Comparison of ENCODE assay signal across 1 cellular context in the genomic region with DNA sequence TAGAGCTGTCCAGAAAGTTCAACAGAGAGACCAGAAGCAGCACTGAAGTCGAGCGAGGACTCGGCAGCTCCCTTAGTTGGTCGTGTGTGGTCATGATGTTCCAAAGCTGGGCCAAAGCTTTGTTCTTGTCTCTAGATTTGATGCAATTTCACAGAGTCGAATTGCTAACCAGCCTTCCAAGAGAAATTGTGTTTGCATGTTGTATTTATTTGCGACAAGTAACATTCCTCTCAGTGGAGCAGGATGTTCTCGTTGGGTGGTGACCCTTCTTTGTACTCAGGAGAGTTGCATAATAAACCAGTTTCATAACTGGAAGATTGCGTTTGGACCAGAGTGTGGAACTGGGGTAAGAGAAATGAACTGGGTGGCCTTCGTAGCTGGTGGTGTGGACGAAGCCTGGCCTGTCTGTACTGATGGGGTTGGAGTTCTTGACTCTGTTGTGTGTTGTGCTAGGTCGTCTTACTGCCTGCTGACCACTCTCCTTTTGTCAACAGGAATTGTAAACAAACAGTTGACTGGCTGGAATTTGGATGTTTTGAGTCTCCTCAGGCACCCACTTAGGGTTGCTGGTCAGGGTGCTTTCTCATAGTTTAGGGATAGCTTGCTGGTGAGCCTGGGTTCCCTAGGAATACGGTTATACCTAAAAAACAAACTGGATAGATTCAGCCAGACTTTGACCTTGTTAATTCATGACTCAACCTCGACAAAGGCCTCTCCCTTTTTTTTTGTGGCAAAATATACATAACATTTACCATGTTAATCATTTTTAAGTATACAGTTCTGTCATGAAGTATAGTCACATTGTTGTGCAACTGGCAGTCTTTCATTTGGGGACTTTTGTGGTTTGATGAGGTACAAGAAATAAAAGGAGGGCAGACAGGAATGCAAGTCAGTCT.
TF ChIP-seq lines count a peak whose summit lies in the region.

No MANE protein-coding gene starts in this region.

TF ChIP-seq in HepG2, 621 proteins besides CTCF, POLR2A, EP300 and RAD21 (continued from another document and continues in another):
- TF ChIP-seq, protein P1, sequence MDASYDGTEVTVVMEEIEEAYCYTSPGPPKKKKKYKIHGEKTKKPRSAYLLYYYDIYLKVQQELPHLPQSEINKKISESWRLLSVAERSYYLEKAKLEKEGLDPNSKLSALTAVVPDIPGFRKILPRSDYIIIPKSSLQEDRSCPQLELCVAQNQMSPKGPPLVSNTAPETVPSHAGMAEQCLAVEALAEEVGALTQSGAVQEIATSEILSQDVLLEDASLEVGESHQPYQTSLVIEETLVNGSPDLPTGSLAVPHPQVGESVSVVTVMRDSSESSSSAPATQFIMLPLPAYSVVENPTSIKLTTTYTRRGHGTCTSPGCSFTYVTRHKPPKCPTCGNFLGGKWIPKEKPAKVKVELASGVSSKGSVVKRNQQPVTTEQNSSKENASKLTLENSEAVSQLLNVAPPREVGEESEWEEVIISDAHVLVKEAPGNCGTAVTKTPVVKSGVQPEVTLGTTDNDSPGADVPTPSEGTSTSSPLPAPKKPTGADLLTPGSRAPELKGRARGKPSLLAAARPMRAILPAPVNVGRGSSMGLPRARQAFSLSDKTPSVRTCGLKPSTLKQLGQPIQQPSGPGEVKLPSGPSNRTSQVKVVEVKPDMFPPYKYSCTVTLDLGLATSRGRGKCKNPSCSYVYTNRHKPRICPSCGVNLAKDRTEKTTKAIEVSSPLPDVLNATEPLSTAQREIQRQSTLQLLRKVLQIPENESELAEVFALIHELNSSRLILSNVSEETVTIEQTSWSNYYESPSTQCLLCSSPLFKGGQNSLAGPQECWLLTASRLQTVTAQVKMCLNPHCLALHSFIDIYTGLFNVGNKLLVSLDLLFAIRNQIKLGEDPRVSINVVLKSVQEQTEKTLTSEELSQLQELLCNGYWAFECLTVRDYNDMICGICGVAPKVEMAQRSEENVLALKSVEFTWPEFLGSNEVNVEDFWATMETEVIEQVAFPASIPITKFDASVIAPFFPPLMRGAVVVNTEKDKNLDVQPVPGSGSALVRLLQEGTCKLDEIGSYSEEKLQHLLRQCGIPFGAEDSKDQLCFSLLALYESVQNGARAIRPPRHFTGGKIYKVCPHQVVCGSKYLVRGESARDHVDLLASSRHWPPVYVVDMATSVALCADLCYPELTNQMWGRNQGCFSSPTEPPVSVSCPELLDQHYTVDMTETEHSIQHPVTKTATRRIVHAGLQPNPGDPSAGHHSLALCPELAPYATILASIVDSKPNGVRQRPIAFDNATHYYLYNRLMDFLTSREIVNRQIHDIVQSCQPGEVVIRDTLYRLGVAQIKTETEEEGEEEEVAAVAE (CRISPR knock-in tag; IDR thresholded peaks at IDR 0.05; ENCODE audit: borderline replicate concordance) = peak; percentile 24; the same call in 1 of the 2 replicates
- TF ChIP-seq NBN (conservative IDR thresholded peaks at IDR 0.05) (no peak), RARA (CRISPR knock-in tag; IDR thresholded peaks at IDR 0.05) (peak; percentile 95), ZNF709 (CRISPR knock-in tag; IDR thresholded peaks at IDR 0.05) (peak; percentile 70; the same call in 1 of the 2 replicates), ZNF772 (CRISPR knock-in tag; IDR thresholded peaks at IDR 0.05) (peak; percentile 79; the same call in 1 of the 2 replicates), ZMYM4 (CRISPR knock-in tag; IDR thresholded peaks at IDR 0.05) (peak; percentile 41; the same call in 1 of the 2 replicates), ZNF326 (CRISPR knock-in tag; IDR thresholded peaks at IDR 0.05; ENCODE audit: borderline replicate concordance) (no peak), SMC3 (IDR thresholded peaks at IDR 0.05; ENCODE audit: low read length) (no peak), TRIM24 (CRISPR knock-in tag; IDR thresholded peaks at IDR 0.05) (peak; percentile 92), ZNF558 (CRISPR knock-in tag; IDR thresholded peaks at IDR 0.05; ENCODE audit: borderline replicate concordance) (no peak), HMG20A (CRISPR knock-in tag; IDR thresholded peaks at IDR 0.05; ENCODE audit: borderline replicate concordance) (peak; percentile 69), ZNF598 (CRISPR knock-in tag; IDR thresholded peaks at IDR 0.05; ENCODE audit: borderline replicate concordance) (peak; percentile 88), ATAD3A (CRISPR knock-in tag; IDR thresholded peaks at IDR 0.05) (no peak), HDAC1 (CRISPR knock-in tag; IDR thresholded peaks at IDR 0.05) (peak; percentile 53; the same call in 1 of the 2 replicates), ZSCAN29 (CRISPR knock-in tag; conservative IDR thresholded peaks at IDR 0.05) (peak; percentile 62; the same call in 1 of the 2 replicates), ZNF280D (CRISPR knock-in tag; IDR thresholded peaks at IDR 0.05) (peak; percentile 60; the same call in 1 of the 2 replicates), ZNF205 (CRISPR knock-in tag; IDR thresholded peaks at IDR 0.05) (0 out of 2 replicates have a peak, but pooled peaks have one; percentile 32), ZBTB1 (CRISPR knock-in tag; IDR thresholded peaks at IDR 0.05; ENCODE audit: borderline replicate concordance) (no peak), ZNF12 (CRISPR knock-in tag; IDR thresholded peaks at IDR 0.05) (no peak; the same call in 1 of the 2 replicates), ZNF550 (CRISPR knock-in tag; IDR thresholded peaks at IDR 0.05; ENCODE audit: borderline replicate concordance) (no peak), FOXC1 (CRISPR knock-in tag; IDR thresholded peaks at IDR 0.05; ENCODE audit: borderline replicate concordance) (peak; percentile 84), GPN1 (CRISPR knock-in tag; IDR thresholded peaks at IDR 0.05; ENCODE audit: borderline replicate concordance) (no peak)
- TF ChIP-seq, protein P2, sequence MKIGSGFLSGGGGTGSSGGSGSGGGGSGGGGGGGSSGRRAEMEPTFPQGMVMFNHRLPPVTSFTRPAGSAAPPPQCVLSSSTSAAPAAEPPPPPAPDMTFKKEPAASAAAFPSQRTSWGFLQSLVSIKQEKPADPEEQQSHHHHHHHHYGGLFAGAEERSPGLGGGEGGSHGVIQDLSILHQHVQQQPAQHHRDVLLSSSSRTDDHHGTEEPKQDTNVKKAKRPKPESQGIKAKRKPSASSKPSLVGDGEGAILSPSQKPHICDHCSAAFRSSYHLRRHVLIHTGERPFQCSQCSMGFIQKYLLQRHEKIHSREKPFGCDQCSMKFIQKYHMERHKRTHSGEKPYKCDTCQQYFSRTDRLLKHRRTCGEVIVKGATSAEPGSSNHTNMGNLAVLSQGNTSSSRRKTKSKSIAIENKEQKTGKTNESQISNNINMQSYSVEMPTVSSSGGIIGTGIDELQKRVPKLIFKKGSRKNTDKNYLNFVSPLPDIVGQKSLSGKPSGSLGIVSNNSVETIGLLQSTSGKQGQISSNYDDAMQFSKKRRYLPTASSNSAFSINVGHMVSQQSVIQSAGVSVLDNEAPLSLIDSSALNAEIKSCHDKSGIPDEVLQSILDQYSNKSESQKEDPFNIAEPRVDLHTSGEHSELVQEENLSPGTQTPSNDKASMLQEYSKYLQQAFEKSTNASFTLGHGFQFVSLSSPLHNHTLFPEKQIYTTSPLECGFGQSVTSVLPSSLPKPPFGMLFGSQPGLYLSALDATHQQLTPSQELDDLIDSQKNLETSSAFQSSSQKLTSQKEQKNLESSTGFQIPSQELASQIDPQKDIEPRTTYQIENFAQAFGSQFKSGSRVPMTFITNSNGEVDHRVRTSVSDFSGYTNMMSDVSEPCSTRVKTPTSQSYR (CRISPR knock-in tag; IDR thresholded peaks at IDR 0.05; ENCODE audit: borderline replicate concordance) = 0 out of 2 replicates have a peak, but pooled peaks have one; percentile 32
- TF ChIP-seq, protein P3, sequence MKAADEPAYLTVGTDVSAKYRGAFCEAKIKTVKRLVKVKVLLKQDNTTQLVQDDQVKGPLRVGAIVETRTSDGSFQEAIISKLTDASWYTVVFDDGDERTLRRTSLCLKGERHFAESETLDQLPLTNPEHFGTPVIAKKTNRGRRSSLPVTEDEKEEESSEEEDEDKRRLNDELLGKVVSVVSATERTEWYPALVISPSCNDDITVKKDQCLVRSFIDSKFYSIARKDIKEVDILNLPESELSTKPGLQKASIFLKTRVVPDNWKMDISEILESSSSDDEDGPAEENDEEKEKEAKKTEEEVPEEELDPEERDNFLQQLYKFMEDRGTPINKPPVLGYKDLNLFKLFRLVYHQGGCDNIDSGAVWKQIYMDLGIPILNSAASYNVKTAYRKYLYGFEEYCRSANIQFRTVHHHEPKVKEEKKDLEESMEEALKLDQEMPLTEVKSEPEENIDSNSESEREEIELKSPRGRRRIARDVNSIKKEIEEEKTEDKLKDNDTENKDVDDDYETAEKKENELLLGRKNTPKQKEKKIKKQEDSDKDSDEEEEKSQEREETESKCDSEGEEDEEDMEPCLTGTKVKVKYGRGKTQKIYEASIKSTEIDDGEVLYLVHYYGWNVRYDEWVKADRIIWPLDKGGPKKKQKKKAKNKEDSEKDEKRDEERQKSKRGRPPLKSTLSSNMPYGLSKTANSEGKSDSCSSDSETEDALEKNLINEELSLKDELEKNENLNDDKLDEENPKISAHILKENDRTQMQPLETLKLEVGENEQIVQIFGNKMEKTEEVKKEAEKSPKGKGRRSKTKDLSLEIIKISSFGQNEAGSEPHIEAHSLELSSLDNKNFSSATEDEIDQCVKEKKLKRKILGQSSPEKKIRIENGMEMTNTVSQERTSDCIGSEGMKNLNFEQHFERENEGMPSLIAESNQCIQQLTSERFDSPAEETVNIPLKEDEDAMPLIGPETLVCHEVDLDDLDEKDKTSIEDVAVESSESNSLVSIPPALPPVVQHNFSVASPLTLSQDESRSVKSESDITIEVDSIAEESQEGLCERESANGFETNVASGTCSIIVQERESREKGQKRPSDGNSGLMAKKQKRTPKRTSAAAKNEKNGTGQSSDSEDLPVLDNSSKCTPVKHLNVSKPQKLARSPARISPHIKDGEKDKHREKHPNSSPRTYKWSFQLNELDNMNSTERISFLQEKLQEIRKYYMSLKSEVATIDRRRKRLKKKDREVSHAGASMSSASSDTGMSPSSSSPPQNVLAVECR (CRISPR knock-in tag; IDR thresholded peaks at IDR 0.05; ENCODE audit: borderline replicate concordance) = peak; percentile 36; the same call in 1 of the 2 replicates
- TF ChIP-seq, protein P4, sequence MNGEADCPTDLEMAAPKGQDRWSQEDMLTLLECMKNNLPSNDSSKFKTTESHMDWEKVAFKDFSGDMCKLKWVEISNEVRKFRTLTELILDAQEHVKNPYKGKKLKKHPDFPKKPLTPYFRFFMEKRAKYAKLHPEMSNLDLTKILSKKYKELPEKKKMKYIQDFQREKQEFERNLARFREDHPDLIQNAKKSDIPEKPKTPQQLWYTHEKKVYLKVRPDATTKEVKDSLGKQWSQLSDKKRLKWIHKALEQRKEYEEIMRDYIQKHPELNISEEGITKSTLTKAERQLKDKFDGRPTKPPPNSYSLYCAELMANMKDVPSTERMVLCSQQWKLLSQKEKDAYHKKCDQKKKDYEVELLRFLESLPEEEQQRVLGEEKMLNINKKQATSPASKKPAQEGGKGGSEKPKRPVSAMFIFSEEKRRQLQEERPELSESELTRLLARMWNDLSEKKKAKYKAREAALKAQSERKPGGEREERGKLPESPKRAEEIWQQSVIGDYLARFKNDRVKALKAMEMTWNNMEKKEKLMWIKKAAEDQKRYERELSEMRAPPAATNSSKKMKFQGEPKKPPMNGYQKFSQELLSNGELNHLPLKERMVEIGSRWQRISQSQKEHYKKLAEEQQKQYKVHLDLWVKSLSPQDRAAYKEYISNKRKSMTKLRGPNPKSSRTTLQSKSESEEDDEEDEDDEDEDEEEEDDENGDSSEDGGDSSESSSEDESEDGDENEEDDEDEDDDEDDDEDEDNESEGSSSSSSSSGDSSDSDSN (CRISPR knock-in tag; IDR thresholded peaks at IDR 0.05) = 0 out of 2 replicates have a peak, but pooled peaks have one; percentile 25
- TF ChIP-seq, protein P5, sequence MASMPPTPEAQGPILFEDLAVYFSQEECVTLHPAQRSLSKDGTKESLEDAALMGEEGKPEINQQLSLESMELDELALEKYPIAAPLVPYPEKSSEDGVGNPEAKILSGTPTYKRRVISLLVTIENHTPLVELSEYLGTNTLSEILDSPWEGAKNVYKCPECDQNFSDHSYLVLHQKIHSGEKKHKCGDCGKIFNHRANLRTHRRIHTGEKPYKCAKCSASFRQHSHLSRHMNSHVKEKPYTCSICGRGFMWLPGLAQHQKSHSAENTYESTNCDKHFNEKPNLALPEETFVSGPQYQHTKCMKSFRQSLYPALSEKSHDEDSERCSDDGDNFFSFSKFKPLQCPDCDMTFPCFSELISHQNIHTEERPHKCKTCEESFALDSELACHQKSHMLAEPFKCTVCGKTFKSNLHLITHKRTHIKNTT (CRISPR knock-in tag; IDR thresholded peaks at IDR 0.05) = no peak
